11 cellular contexts compared by ENCODE assay signal in the genomic region with DNA sequence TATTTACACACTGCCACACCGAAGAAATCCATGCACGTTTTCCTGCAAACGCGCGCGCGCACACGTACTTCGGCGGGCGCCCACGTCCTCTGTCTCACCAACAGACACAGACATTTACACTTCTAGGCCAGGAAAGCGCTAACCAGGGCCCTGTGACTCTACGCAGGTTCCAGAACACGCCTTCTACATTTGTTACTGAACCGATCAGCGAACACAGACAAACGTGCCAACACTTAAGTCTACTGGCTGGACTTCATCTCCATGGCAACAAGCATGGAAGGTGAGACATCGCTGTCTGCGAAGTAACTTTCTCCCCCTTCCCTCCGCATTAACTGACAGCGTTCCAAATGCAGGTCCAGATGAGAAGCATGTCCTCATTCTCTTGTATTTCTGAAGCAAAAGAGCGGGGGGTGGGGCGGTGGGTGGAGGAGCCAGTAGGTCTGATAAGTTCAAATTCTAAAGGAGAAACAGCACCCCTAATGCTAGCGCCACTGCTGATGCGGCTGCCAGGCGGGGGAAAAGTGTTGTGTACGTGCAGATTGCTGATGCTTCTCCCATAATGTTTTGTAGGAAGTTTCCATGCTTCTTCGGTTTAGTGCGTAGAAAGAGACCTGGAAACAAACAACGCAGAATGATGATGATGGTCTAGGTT.
DNase-seq lines count a peak whose midpoint lies in the region; ATAC-seq, FAIRE-seq and TF ChIP-seq lines count a peak whose summit lies in the region.
"Had no signal": no experiment of that assay in that cellular context is flagged by ENCODE, and none has a peak within 500 bp of the region (broad histone marks: within the 10 kb centered on the region; RNA-seq: fewer than 3 reads in every experiment).

A gene (plus strand): TSS at position 92 of the 652 bp plus-strand sequence. CDS start 9,636 bp downstream, outside the sequence.

- DNase-seq in DMS79 treated with DMSO at 0.1 percent for 48 hours (lab: John Stamatoyannopoulos, UW), result peak; percentile 30
- DNase-seq in DMS79 (lab: John Stamatoyannopoulos, UW), result no peak
- DNase-seq in retina, result peak; percentile 69
- no peak for DNase-seq in HTR-8/SVneo (ENCODE audit: insufficient read length, low spot score)
- DNase-seq in kidney glomerular epithelial cell (lab: John Stamatoyannopoulos, UW), result no peak
- DNase-seq: GOT3 had no signal

- no peak for FAIRE-seq in HTR-8/SVneo (lab: Jason Lieb, UNC)
- FAIRE-seq: A204.1 had no signal

- H3K4me3 ChIP-seq in iPS-11a (ENCODE audit: low read depth, low read length), result peak within 1 kb of the TSS; percentile 47

- peak within 1 kb of the TSS; percentile 56 for H3K27ac ChIP-seq in VCaP

- ATAC-seq in HG02610 (IDR thresholded peaks at IDR 0.05; ENCODE audit: unreplicated experiment), result no peak
- ATAC-seq: Panc1 had no signal

- TF ChIP-seq CTCF in VCaP (conservative IDR thresholded peaks at IDR 0.05), result no peak

Comparison
In these comparisons a context has a peak if more than half of its experiments do, and no peak if none do; other contexts are left out.
1. DNase-seq: peak in DMS79 treated with DMSO at 0.1 percent for 48 hours (single experiment) and retina (single experiment); none in DMS79 (single experiment), HTR-8/SVneo (single experiment) and kidney glomerular epithelial cell (single experiment).